In the genomic region with DNA sequence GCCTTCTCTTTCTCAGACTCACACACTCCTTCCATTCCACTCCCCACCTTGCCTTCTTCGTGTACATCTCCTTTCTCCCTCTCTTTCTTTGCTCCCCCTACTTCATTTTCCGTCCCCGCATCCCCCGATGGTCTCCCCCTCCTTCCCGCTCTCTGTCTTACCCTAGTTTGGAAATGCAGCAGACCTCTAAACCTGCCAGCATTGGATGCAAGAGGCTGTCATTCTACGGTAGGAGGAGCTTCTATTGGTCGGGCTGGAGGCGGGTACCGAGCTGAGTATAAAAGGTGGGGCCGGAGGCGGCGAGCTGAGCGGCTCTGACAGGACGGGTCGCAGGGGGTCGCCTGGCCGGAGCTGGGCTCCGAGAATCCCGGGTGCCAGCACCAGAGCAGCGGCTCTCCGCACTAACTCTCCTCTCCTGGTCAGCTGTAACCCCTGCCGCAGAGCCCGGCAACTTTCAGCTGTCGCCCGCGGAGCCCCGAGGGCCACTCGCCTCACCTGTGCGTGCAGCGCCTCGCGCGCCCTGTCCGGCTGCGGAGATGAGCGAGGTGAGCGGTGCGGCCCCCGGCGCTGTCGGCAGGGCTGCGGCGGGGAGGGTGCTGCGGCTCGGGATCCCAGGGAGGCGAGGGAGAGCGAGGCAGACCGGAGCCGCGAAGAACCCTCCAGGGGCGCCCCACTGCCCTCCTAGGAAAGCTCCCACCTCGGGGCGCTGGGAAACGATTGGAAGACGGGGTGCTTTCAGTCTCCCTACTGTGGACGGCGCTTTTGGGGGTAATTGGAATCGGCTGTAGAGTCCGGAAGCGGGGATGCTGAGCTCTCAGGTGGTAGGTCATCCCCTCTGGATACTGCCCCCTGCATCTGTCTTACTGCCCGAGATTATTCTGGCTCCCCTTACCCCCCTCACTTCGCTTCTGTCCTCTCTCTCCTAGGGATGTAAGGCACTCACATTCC, we compare ENCODE assay signal across 8 cellular contexts. TPM values are rescaled to one million over a fixed set of nuclear protein-coding genes. Genes with fewer than 3 reads are reported as not detected.
A peak's percentile ranks its signal among the peaks of the same experiment; 100 is the strongest.
DNase-seq lines count a peak whose midpoint lies in the region; ATAC-seq, FAIRE-seq and TF ChIP-seq lines count a peak whose summit lies in the region.

Gene PCP4L1 (plus strand): TSS at position 307 of the 948 bp plus-strand sequence. CDS start 230 bp downstream, at position 537.

- H3K36me3 Mint-ChIP-seq in T-helper 17 cell (ENCODE audit: low read depth) (peaks cover 12% of the 10 kb centered on the region), immature natural killer cell (peaks cover 4 to 9% (median 6%) of the 10 kb centered on the region in 3 donors)

- H3K4me1 Mint-ChIP-seq in T-helper 17 cell (peaks cover 12% of the 10 kb centered on the region), immature natural killer cell (peaks cover 10 to 16% of the 10 kb centered on the region in 2 donors)

- ATAC-seq in HG03060 (IDR thresholded peaks at IDR 0.05; ENCODE audit: low read depth, unreplicated experiment) (peak; percentile 72), T-helper 17 cell (peak; percentile 83)

- no peak for TF ChIP-seq CTCF in bronchial epithelial cell (IDR thresholded peaks at IDR 0.05; ENCODE audit: insufficient read depth, low read length, severe bottlenecking)

- H3K4me3 Mint-ChIP-seq in T-helper 17 cell (peak within 1 kb of the TSS; percentile 73), immature natural killer cell (peak within 1 kb of the TSS; percentile 60 to 82 (median 70))

- H3K9me3 Mint-ChIP-seq in immature natural killer cell = peaks cover 11 to 27% (median 18%) of the 10 kb centered on the region in 6 donors

- H3K4me3 ChIP-seq in bronchial epithelial cell (ENCODE audit: low read depth, low read length) (peak within 1 kb of the TSS; percentile 48), skin epidermis (peak within 1 kb of the TSS; percentile 7 to 55 (median 37))

- H3K36me3 ChIP-seq in bronchial epithelial cell (ENCODE audit: control insufficient read depth, insufficient read depth, low read length) = no peaks in the 10 kb centered on the region

- peak within 1 kb of the TSS in 5 of 21 experiments; percentile 3 to 30 (median 8) for H3K27ac ChIP-seq in skin epidermis

- no peaks in the 10 kb centered on the region for H3K27me3 ChIP-seq in bronchial epithelial cell (ENCODE audit: control insufficient read depth, insufficient read depth, low read length)

- H3K27me3 Mint-ChIP-seq in T-helper 17 cell (peaks cover 53% of the 10 kb centered on the region), immature natural killer cell (ENCODE audit: low read depth in 3 of 3) (peaks cover 19 to 37% (median 28%) of the 10 kb centered on the region in 3 donors)

- FAIRE-seq in bronchial epithelial cell (lab: Jason Lieb, UNC) = no peak

- H3K27ac Mint-ChIP-seq in T-helper 17 cell (no peak within 1 kb of the TSS), immature natural killer cell (no peak within 1 kb of the TSS)

- H3K9me3 ChIP-seq in T-helper 17 cell (ENCODE audit: control insufficient read depth, low read length, poor library complexity, severe bottlenecking) = peaks cover 4% of the 10 kb centered on the region

- peak; percentile 94 for DNase-seq in DMS114 treated with DMSO at 0.1 percent for 48 hours (lab: John Stamatoyannopoulos, UW; ENCODE audit: unreplicated experiment)
- DNase-seq in T-helper 17 cell = no peak
- DNase-seq in bronchial epithelial cell (ENCODE audit: low read depth) = peak; percentile 63
- peak; percentile 21 to 28 (median 22) for DNase-seq in immature natural killer cell
- DNase-seq in COR-L47 (lab: John Stamatoyannopoulos, UW) = no peak
- no peak for DNase-seq in NK-92 treated with Interleukin-12 subunit alpha and Interleukin-12 subunit beta, amount 100 ng/mL, for 24 hours (lab: John Stamatoyannopoulos, UW)

RNA-seq across cellular contexts. Expression of gene PCP4L1, which starts in this region (rescaled TPM):
- not detected for total RNA-seq in T-helper 17 cell
- total RNA-seq in bronchial epithelial cell = 0.26 and 3.5 TPM in 2 replicates
- polyA plus RNA-seq in immature natural killer cell = not detected

Comparison
In these comparisons a context has a peak if more than half of its experiments do, and no peak if none do; other contexts are left out.
1. Peak in ATAC-seq in T-helper 17 cell; RNA of the gene not detected or under 1 TPM.
2. Peak in DNase-seq in immature natural killer cell; RNA of the gene not detected or under 1 TPM.
3. DNase-seq: peak in DMS114 treated with DMSO at 0.1 percent for 48 hours (single experiment) and bronchial epithelial cell (single experiment); none in T-helper 17 cell (0 of 3), COR-L47 (single experiment) and NK-92 treated with Interleukin-12 subunit alpha and Interleukin-12 subunit beta, amount 100 ng/mL, for 24 hours (single experiment).